21 cellular contexts compared by ENCODE assay signal in genomic region chr3:29565236-29565635, GRCh38.
"Had no signal": no experiment of that assay in that cellular context is flagged by ENCODE, and none has a peak within 500 bp of the region (broad histone marks: within the 10 kb centered on the region; RNA-seq: fewer than 3 reads in every experiment).

No MANE protein-coding gene starts in this region.

- H3K4me3 Mint-ChIP-seq: activated CD4-positive, alpha-beta memory T cell treated with anti-CD3 and anti-CD28 coated beads for 36 hours; activated CD8-positive, alpha-beta memory T cell treated with anti-CD3 and anti-CD28 coated beads, Interleukin-2, amount 10 ng/mL, durations not matched to agents 7 days and 5 days; activated T-helper 17 cell treated with anti-CD3 and anti-CD28 coated beads, Interleukin-2, amount 50 U/mL, for 72 hours; effector memory CD8-positive, alpha-beta T cell; nephron progenitor cell; stimulated activated naive CD8-positive, alpha-beta T cell treated with anti-CD3 and anti-CD28 coated beads, Interleukin-15, Interleukin-2, amounts not matched to agents 100 ng/mL and 50 ng/mL, for 24 hours; T-cell; WTC11 had no signal

- H3K4me3 ChIP-seq: gastrocnemius medialis, skin epidermis, tibial nerve had no signal

- H3K9me3 Mint-ChIP-seq: activated CD4-positive, alpha-beta memory T cell treated with anti-CD3 and anti-CD28 coated beads for 36 hours; activated T-helper 17 cell treated with anti-CD3 and anti-CD28 coated beads, Interleukin-2, amount 50 U/mL, for 72 hours; nephron progenitor cell; stimulated activated naive CD8-positive, alpha-beta T cell treated with anti-CD3 and anti-CD28 coated beads, Interleukin-15, Interleukin-2, amounts not matched to agents 100 ng/mL and 50 ng/mL, for 24 hours; T-cell; WTC11 had no signal

- H3K36me3 Mint-ChIP-seq: activated CD4-positive, alpha-beta memory T cell treated with anti-CD3 and anti-CD28 coated beads for 36 hours; activated CD8-positive, alpha-beta memory T cell treated with anti-CD3 and anti-CD28 coated beads, Interleukin-2, amount 10 ng/mL, durations not matched to agents 7 days and 5 days; T-cell; WTC11 had no signal

- DNase-seq: activated CD4-positive, alpha-beta memory T cell treated with anti-CD3 and anti-CD28 coated beads for 36 hours; activated CD4-positive, alpha-beta T cell treated with anti-CD3 and anti-CD28 coated beads for 4 hours; activated CD8-positive, alpha-beta memory T cell treated with anti-CD3 and anti-CD28 coated beads, Interleukin-2, amount 10 ng/mL, durations not matched to agents 7 days and 5 days; activated naive CD4-positive, alpha-beta T cell treated with Interleukin-2 at 50 U/mL for 16 hours; activated T-cell treated with anti-CD3 and anti-CD28 coated beads, Interleukin-2, amount 50 U/mL, for 1 hour; aorta; effector memory CD8-positive, alpha-beta T cell; erythroblast; gastrocnemius medialis; head of caudate nucleus; kidney; left ventricle myocardium superior; nephron progenitor cell; nucleus accumbens; posterior cingulate gyrus; T-cell had no signal

- H3K4me1 Mint-ChIP-seq: activated CD8-positive, alpha-beta memory T cell treated with anti-CD3 and anti-CD28 coated beads, Interleukin-2, amount 10 ng/mL, durations not matched to agents 7 days and 5 days; activated T-helper 17 cell treated with anti-CD3 and anti-CD28 coated beads, Interleukin-2, amount 50 U/mL, for 72 hours; nephron progenitor cell; T-cell; WTC11 had no signal

- H3K27me3 Mint-ChIP-seq: activated CD4-positive, alpha-beta memory T cell treated with anti-CD3 and anti-CD28 coated beads for 36 hours; activated CD8-positive, alpha-beta memory T cell treated with anti-CD3 and anti-CD28 coated beads, Interleukin-2, amount 10 ng/mL, durations not matched to agents 7 days and 5 days; activated T-helper 17 cell treated with anti-CD3 and anti-CD28 coated beads, Interleukin-2, amount 50 U/mL, for 72 hours; effector memory CD8-positive, alpha-beta T cell had no signal

- H3K27ac Mint-ChIP-seq: activated CD4-positive, alpha-beta memory T cell treated with anti-CD3 and anti-CD28 coated beads for 36 hours; activated CD8-positive, alpha-beta memory T cell treated with anti-CD3 and anti-CD28 coated beads, Interleukin-2, amount 10 ng/mL, durations not matched to agents 7 days and 5 days; activated T-helper 17 cell treated with anti-CD3 and anti-CD28 coated beads, Interleukin-2, amount 50 U/mL, for 72 hours; effector memory CD8-positive, alpha-beta T cell; nephron progenitor cell; stimulated activated naive CD8-positive, alpha-beta T cell treated with anti-CD3 and anti-CD28 coated beads, Interleukin-15, Interleukin-2, amounts not matched to agents 100 ng/mL and 50 ng/mL, for 24 hours; T-cell; WTC11 had no signal
